In genomic region chr20:62794007-62794724, GRCh38 we compare ENCODE assay signal across 1 cellular context.
TF ChIP-seq lines count a peak whose summit lies in the region.

No MANE protein-coding gene starts in this region.

TF ChIP-seq in SK-N-SH, 30 proteins besides CTCF, POLR2A, EP300 and RAD21 (continued from another document):
- TF ChIP-seq REST (IDR thresholded peaks at IDR 0.05; ENCODE audit: low read depth, low read length): no peak
- TF ChIP-seq MEF2A (IDR thresholded peaks at IDR 0.05; ENCODE audit: borderline replicate concordance, low read depth): no peak
- no peak for TF ChIP-seq RXRA (IDR thresholded peaks at IDR 0.05; ENCODE audit: borderline replicate concordance, low read depth)
- no peak for TF ChIP-seq FOSL2 (IDR thresholded peaks at IDR 0.05; ENCODE audit: borderline replicate concordance, low read depth)
- no peak for TF ChIP-seq TEAD4 (IDR thresholded peaks at IDR 0.05; ENCODE audit: borderline replicate concordance, insufficient read depth)
- TF ChIP-seq MXI1 (IDR thresholded peaks at IDR 0.05; ENCODE audit: low read depth, low read length): no peak
- no peak for TF ChIP-seq USF2 (IDR thresholded peaks at IDR 0.05; ENCODE audit: borderline replicate concordance, low read depth, low read length)
- no peak for TF ChIP-seq USF1 (IDR thresholded peaks at IDR 0.05; ENCODE audit: borderline replicate concordance, low read depth)
- TF ChIP-seq RCOR1 (IDR thresholded peaks at IDR 0.05; ENCODE audit: low read length): peak; percentile 23; the same call in 1 of the 2 replicates
- TF ChIP-seq SIN3A (IDR thresholded peaks at IDR 0.05; ENCODE audit: borderline replicate concordance, low read depth, low read length): no peak
- no peak for TF ChIP-seq SMC3 (IDR thresholded peaks at IDR 0.05; ENCODE audit: low read depth, low read length)
- no peak for TF ChIP-seq TCF12 (IDR thresholded peaks at IDR 0.05)
- no peak for TF ChIP-seq GABPA (IDR thresholded peaks at IDR 0.05; ENCODE audit: low read depth)
- TF ChIP-seq PBX3 (IDR thresholded peaks at IDR 0.05): peak; percentile 57
- no peak for TF ChIP-seq MAX (IDR thresholded peaks at IDR 0.05; ENCODE audit: low read depth)
- TF ChIP-seq NRF1 (IDR thresholded peaks at IDR 0.05; ENCODE audit: low read depth, low read length): no peak
- no peak for TF ChIP-seq FOXM1 (IDR thresholded peaks at IDR 0.05; ENCODE audit: low read depth)
- TF ChIP-seq YY1 (IDR thresholded peaks at IDR 0.05; ENCODE audit: low read depth): no peak
- TF ChIP-seq EZH2phosphoT487 (IDR thresholded peaks at IDR 0.05; ENCODE audit: borderline replicate concordance, low read depth): no peak
- no peak for TF ChIP-seq IRF3 (IDR thresholded peaks at IDR 0.05; ENCODE audit: low read depth, low read length)
- no peak for TF ChIP-seq JUND (IDR thresholded peaks at IDR 0.05)
- TF ChIP-seq ELF1 (IDR thresholded peaks at IDR 0.05): peak; percentile 42; the same call in 1 of the 2 replicates
- no peak for TF ChIP-seq FOXJ3 (CRISPR knock-in tag; IDR thresholded peaks at IDR 0.05)
- TF ChIP-seq POLR2AphosphoS5 (IDR thresholded peaks at IDR 0.05; ENCODE audit: low read depth, low read length): peak; percentile 74
- TF ChIP-seq TAF1 (IDR thresholded peaks at IDR 0.05; ENCODE audit: borderline replicate concordance, low read depth, low read length): 0 out of 2 replicates have a peak, but pooled peaks have one; percentile 46
- peak; percentile 43; the same call in 1 of the 2 replicates for TF ChIP-seq NFIC (IDR thresholded peaks at IDR 0.05; ENCODE audit: borderline replicate concordance)
- TF ChIP-seq CHD2 (IDR thresholded peaks at IDR 0.05; ENCODE audit: low read length, partially characterized antibody): peak; percentile 3
TF ChIP-seq in SK-N-SH: peak in this region for 7.
